Comparison of ENCODE assay signal across 8 cellular contexts in genomic region chr7:100118388-100119074, GRCh38. TPM values are rescaled to one million over a fixed set of nuclear protein-coding genes. Genes with fewer than 3 reads are reported as not detected.
A peak's percentile ranks its signal among the peaks of the same experiment; 100 is the strongest.
DNase-seq lines count a peak whose midpoint lies in the region; ATAC-seq and TF ChIP-seq lines count a peak whose summit lies in the region.

No MANE protein-coding gene starts in this region.

- H3K9me3 ChIP-seq in ES-I3 (ENCODE audit: control insufficient read depth, insufficient read depth, low read length) (no peaks in the 10 kb centered on the region), RWPE2 (ENCODE audit: severe bottlenecking) (no peaks in the 10 kb centered on the region)

- H3K4me1 Mint-ChIP-seq in progenitor cell of endocrine pancreas (ENCODE audit: low read depth) = peaks cover 14% of the 10 kb centered on the region

- H3K27ac ChIP-seq in RWPE2 (ENCODE audit: poor library complexity, severe bottlenecking) = peak overlapping the region; percentile 47

- no peaks in the 10 kb centered on the region for H3K27me3 Mint-ChIP-seq in progenitor cell of endocrine pancreas

- no peak for TF ChIP-seq CTCF in RWPE2 (IDR thresholded peaks at IDR 0.05; ENCODE audit: poor library complexity, severe bottlenecking)
- TF ChIP-seq CTCF in epithelial cell of proximal tubule (conservative IDR thresholded peaks at IDR 0.05; ENCODE audit: low read depth, low read length) = no peak
- no peak for TF ChIP-seq CTCF in progenitor cell of endocrine pancreas (IDR thresholded peaks at IDR 0.05; ENCODE audit: unreplicated experiment)

- H3K4me3 ChIP-seq in RWPE2 (ENCODE audit: severe bottlenecking) = peak overlapping the region; percentile 79
- peak overlapping the region; percentile 100 for H3K4me3 ChIP-seq in epithelial cell of proximal tubule (ENCODE audit: low read depth, low read length)

- peak overlapping the region; percentile 100 for H3K27ac Mint-ChIP-seq in progenitor cell of endocrine pancreas

- no peaks in the 10 kb centered on the region for H3K9me3 Mint-ChIP-seq in progenitor cell of endocrine pancreas (ENCODE audit: low read depth)

- peak overlapping the region; percentile 93 for H3K4me3 Mint-ChIP-seq in progenitor cell of endocrine pancreas (ENCODE audit: low read depth)

- H3K4me1 ChIP-seq in ES-I3 (ENCODE audit: insufficient read depth, low read length) = peaks cover 11% of the 10 kb centered on the region; the same call in 1 of the 2 replicates
- no peaks in the 10 kb centered on the region for H3K4me1 ChIP-seq in RWPE2 (ENCODE audit: insufficient read depth, poor library complexity, severe bottlenecking)

- no peak for DNase-seq in RWPE2 (ENCODE audit: low spot score)
- no peak for DNase-seq in epithelial cell of proximal tubule (ENCODE audit: low read depth)
- DNase-seq in progenitor cell of endocrine pancreas (ENCODE audit: low spot score, unreplicated experiment) = no peak
- DNase-seq in NCI-H1417 treated with DMSO at 0.1 percent for 48 hours (lab: John Stamatoyannopoulos, UW) = no peak
- no peak for DNase-seq in MV-4-11 (lab: John Stamatoyannopoulos, UW)
- DNase-seq in amygdala (lab: John Stamatoyannopoulos, UW) = no peak

- peak overlapping the region; percentile 73 for H3K9ac ChIP-seq in ES-I3 (ENCODE audit: low read depth, low read length)

- H3K27me3 ChIP-seq in RWPE2 (ENCODE audit: insufficient read depth, poor library complexity, severe bottlenecking) = no peaks in the 10 kb centered on the region

- H3K36me3 Mint-ChIP-seq in progenitor cell of endocrine pancreas (ENCODE audit: insufficient read depth) = peaks cover 2% of the 10 kb centered on the region

- 0 out of 2 replicates have a peak, but pooled peaks cover 3% of the 10 kb centered on the region for H3K36me3 ChIP-seq in ES-I3 (ENCODE audit: insufficient read depth, low read length)
- H3K36me3 ChIP-seq in RWPE2 (ENCODE audit: low read depth) = peaks cover 8% of the 10 kb centered on the region

- no peak for ATAC-seq in RWPE2 (ENCODE audit: low read depth)
- ATAC-seq in HG03469 (IDR thresholded peaks at IDR 0.05; ENCODE audit: unreplicated experiment) = no peak

RNA-seq across cellular contexts. Expression of gene TAF6, which starts 0.6 kb away (rescaled TPM):
- 62.8 and 73.6 TPM in 2 replicates for total RNA-seq in epithelial cell of proximal tubule
- total RNA-seq in progenitor cell of endocrine pancreas = 79.6 and 91.2 TPM in 2 replicates

RNA-seq across cellular contexts. Expression of gene CNPY4, which starts 0.9 kb away (rescaled TPM):
- total RNA-seq in epithelial cell of proximal tubule (8.8 and 10.1 TPM in 2 replicates), progenitor cell of endocrine pancreas (22.5 and 25.5 TPM in 2 replicates)

RNA-seq across cellular contexts. Expression of gene MBLAC1, which starts 8.2 kb away (rescaled TPM):
- total RNA-seq in epithelial cell of proximal tubule (2.6 and 3.7 TPM in 2 replicates), progenitor cell of endocrine pancreas (1.6 and 2.2 TPM in 2 replicates)

RNA-seq across cellular contexts. Expression of gene AP4M1, which starts 17.1 kb away (rescaled TPM):
- total RNA-seq in epithelial cell of proximal tubule (11.5 and 25.2 TPM in 2 replicates), progenitor cell of endocrine pancreas (34.0 and 36.0 TPM in 2 replicates)

RNA-seq across cellular contexts. Expression of gene MCM7, which starts 17.3 kb away (rescaled TPM):
- 188 and 355 TPM in 2 replicates for total RNA-seq in epithelial cell of proximal tubule
- 212 and 224 TPM in 2 replicates for total RNA-seq in progenitor cell of endocrine pancreas
